ENCODE assay signal across 1 cellular context in the genomic region with DNA sequence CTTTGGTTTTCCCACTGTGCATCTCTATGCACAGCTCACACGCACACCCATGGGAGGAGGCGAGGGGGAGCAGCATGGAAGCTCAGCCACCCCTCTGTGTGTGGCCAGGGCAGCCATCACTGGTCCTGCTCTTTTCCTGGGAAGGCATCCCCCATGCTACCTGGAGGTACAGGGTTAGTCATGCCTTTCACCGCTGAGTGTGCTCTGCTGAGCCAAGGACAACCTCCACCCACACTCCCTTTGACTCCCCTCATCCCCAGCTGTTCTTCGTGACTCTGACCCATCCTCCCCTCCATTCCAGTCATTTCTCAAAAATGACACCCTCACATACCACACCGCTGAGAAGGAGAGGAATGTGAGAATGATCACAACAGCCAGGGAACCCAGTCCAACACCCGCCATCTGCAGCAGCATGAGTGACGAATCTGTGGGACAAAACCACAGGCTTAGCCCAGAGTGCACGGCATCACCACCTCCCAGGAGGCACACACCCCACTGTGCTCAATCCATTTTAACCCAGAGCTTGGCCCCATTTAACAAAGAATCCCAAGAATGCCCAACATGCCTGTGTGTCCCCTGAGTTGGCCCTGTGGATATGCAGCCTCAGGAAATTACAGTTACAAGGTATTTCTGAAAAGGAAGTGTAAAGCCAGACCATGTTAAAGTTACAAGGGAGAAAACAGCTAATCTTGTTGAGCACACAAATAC.
TF ChIP-seq lines count a peak whose summit lies in the region.

No MANE protein-coding gene starts in this region.

TF ChIP-seq in GM12878, 131 proteins besides CTCF, POLR2A, EP300 and RAD21 (continued from another document):
- no peak for TF ChIP-seq SPI1 (IDR thresholded peaks at IDR 0.05; ENCODE audit: borderline replicate concordance, insufficient read depth, low read depth, low read length)
